Comparison of ENCODE assay signal across 8 cellular contexts in genomic region chr20:63980806-63981728, GRCh38. TPM values are rescaled to one million over a fixed set of nuclear protein-coding genes. Genes with fewer than 3 reads are reported as not detected.
DNase-seq lines count a peak whose midpoint lies in the region; ATAC-seq and TF ChIP-seq lines count a peak whose summit lies in the region.

TSS of gene PRPF6 (plus strand) at chr20:63981132. CDS start at chr20:63981246, 114 bp downstream.

- peak; percentile 99 for DNase-seq in DMS53 (lab: John Stamatoyannopoulos, UW)
- peak; percentile 95 for DNase-seq in KG1 (lab: John Stamatoyannopoulos, UW)
- peak; percentile 93 for DNase-seq in activated T-cell treated with anti-CD3 and anti-CD28 coated beads, Interleukin-2, amount 50 U/mL, for 4 hours
- peak; percentile 89 to 93 for DNase-seq in stimulated activated CD8-positive, alpha-beta memory T cell treated with anti-CD3 and anti-CD28 coated beads, Interleukin-7, amount 100 ng/mL, for 4 hours (ENCODE audit: low read depth in 2 of 2)

- peaks cover 28% of the 10 kb centered on the region for H3K36me3 Mint-ChIP-seq in activated T-cell treated with anti-CD3 and anti-CD28 coated beads, Interleukin-2, amount 50 U/mL, for 4 hours (ENCODE audit: insufficient read depth)

- H3K27ac ChIP-seq in muscle layer of duodenum (ENCODE audit: low read length): no peak within 1 kb of the TSS

- H3K9me3 Mint-ChIP-seq in activated T-cell treated with anti-CD3 and anti-CD28 coated beads, Interleukin-2, amount 50 U/mL, for 4 hours: no peaks in the 10 kb centered on the region

- peaks cover 60% of the 10 kb centered on the region for H3K4me1 Mint-ChIP-seq in activated T-cell treated with anti-CD3 and anti-CD28 coated beads, Interleukin-2, amount 50 U/mL, for 4 hours (ENCODE audit: low read depth)

- peaks cover 4 to 30% of the 10 kb centered on the region in 2 donors for H3K4me1 ChIP-seq in muscle layer of duodenum (ENCODE audit: control insufficient read depth in 1 of 2, insufficient read depth in 2 of 2, low read length in 2 of 2)

- peak within 1 kb of the TSS; percentile 90 for H3K4me3 Mint-ChIP-seq in activated T-cell treated with anti-CD3 and anti-CD28 coated beads, Interleukin-2, amount 50 U/mL, for 4 hours

- peaks cover 19 to 32% of the 10 kb centered on the region in 2 donors for H3K36me3 ChIP-seq in muscle layer of duodenum (ENCODE audit: control insufficient read depth in 1 of 2, insufficient read depth in 2 of 2, low read length in 2 of 2)

- H3K4me3 ChIP-seq in muscle layer of duodenum (ENCODE audit: low read depth in 1 of 2, low read length in 2 of 2): peak within 1 kb of the TSS; percentile 78 to 96

- ATAC-seq in GM21619 (IDR thresholded peaks at IDR 0.05; ENCODE audit: unreplicated experiment): peak; percentile 46
- peak; percentile 53 to 65 for ATAC-seq in activated T-cell treated with anti-CD3 and anti-CD28 coated beads, Interleukin-2, amount 50 U/mL, for 4 hours
- peak; percentile 83 for ATAC-seq in esophagus mucosa

- H3K9me3 ChIP-seq in muscle layer of duodenum (ENCODE audit: control insufficient read depth in 1 of 2, low read length in 2 of 2): no peaks in the 10 kb centered on the region

- H3K27me3 Mint-ChIP-seq in activated T-cell treated with anti-CD3 and anti-CD28 coated beads, Interleukin-2, amount 50 U/mL, for 4 hours (ENCODE audit: low read depth): no peaks in the 10 kb centered on the region

- H3K27me3 ChIP-seq in muscle layer of duodenum (ENCODE audit: low read depth, low read length): no peaks in the 10 kb centered on the region

TF ChIP-seq in PFSK-1, 5 proteins besides CTCF, POLR2A, EP300 and RAD21:
- TF ChIP-seq POLR2AphosphoS5 (IDR thresholded peaks at IDR 0.05; ENCODE audit: low read depth, low read length) (peak; percentile 67; the same call in 1 of the 2 replicates), REST (IDR thresholded peaks at IDR 0.05; ENCODE audit: insufficient read depth in 1 of 2, low read depth in 2 of 2, low read length in 2 of 2) (no peak)

RNA-seq across cellular contexts. Expression of gene PRPF6, which starts in this region (rescaled TPM):
- 87.5 TPM for polyA plus RNA-seq in PFSK-1 (2012; ENCODE audit: insufficient read length, low read depth)
- 100 to 1,000 TPM in 1 of 3 donors, 10 to 100 TPM in 2; 95.9 to 101 (median 98.7) TPM for total RNA-seq in activated T-cell treated with anti-CD3 and anti-CD28 coated beads, Interleukin-2, amount 50 U/mL, for 4 hours
- total RNA-seq in esophagus mucosa: 39.7 TPM
